ENCODE assay signal across 8 cellular contexts in genomic region chr6:32839356-32839755, GRCh38. TPM values are rescaled to one million over a fixed set of nuclear protein-coding genes. Genes with fewer than 3 reads are reported as not detected.
A peak's percentile ranks its signal among the peaks of the same experiment; 100 is the strongest.
DNase-seq lines count a peak whose midpoint lies in the region; ATAC-seq and TF ChIP-seq lines count a peak whose summit lies in the region.

No MANE protein-coding gene starts in this region.

- WGBS in esophagus muscularis mucosa: 78% methylated on average over 15 of the region's 15 CpGs

- peaks cover 9 to 47% (median 30%) of the 10 kb centered on the region in 4 donors for H3K36me3 ChIP-seq in esophagus muscularis mucosa
- peaks cover 33% of the 10 kb centered on the region for H3K36me3 ChIP-seq in effector memory CD4-positive, alpha-beta T cell (ENCODE audit: control insufficient read depth, insufficient read depth, low read length)

- TF ChIP-seq POLR2A in esophagus muscularis mucosa (IDR thresholded peaks at IDR 0.05; ENCODE audit: low read depth): no peak

- H3K4me1 ChIP-seq in esophagus muscularis mucosa: peaks cover 23 to 47% (median 29%) of the 10 kb centered on the region in 4 donors
- H3K4me1 ChIP-seq in effector memory CD4-positive, alpha-beta T cell (ENCODE audit: control insufficient read depth, insufficient read depth, low read length, poor library complexity, severe bottlenecking): peaks cover 46% of the 10 kb centered on the region

- H3K27ac Mint-ChIP-seq in T-helper 1 cell treated with Interleukin-12 subunit alpha and Interleukin-12 subunit beta and Interleukin-4 antibody, amounts not matched to agents 30 μg/mL and 1 μg/mL, for 36 hours: peak overlapping the region; percentile 91
- peak overlapping the region; percentile 100 for H3K27ac Mint-ChIP-seq in T-cell
- H3K27ac Mint-ChIP-seq in stimulated activated naive B cell treated with anti-CD40 and anti-IgM and Interleukin-4, amounts not matched to agents 10 μg/mL and 1 μg/mL and 100 μg/mL, for 72 hours: peak overlapping the region; percentile 33

- H3K27me3 Mint-ChIP-seq in T-helper 1 cell treated with Interleukin-12 subunit alpha and Interleukin-12 subunit beta and Interleukin-4 antibody, amounts not matched to agents 30 μg/mL and 1 μg/mL, for 36 hours (ENCODE audit: low read depth): no peaks in the 10 kb centered on the region
- H3K27me3 Mint-ChIP-seq in T-cell: no peaks in the 10 kb centered on the region
- H3K27me3 Mint-ChIP-seq in stimulated activated naive B cell treated with anti-CD40 and anti-IgM and Interleukin-4, amounts not matched to agents 10 μg/mL and 1 μg/mL and 100 μg/mL, for 72 hours: no peaks in the 10 kb centered on the region

- peaks cover 75% of the 10 kb centered on the region for H3K36me3 Mint-ChIP-seq in T-helper 1 cell treated with Interleukin-12 subunit alpha and Interleukin-12 subunit beta and Interleukin-4 antibody, amounts not matched to agents 30 μg/mL and 1 μg/mL, for 36 hours (ENCODE audit: low read depth)
- peaks cover 55% of the 10 kb centered on the region for H3K36me3 Mint-ChIP-seq in T-cell
- H3K36me3 Mint-ChIP-seq in stimulated activated naive B cell treated with anti-CD40 and anti-IgM and Interleukin-4, amounts not matched to agents 10 μg/mL and 1 μg/mL and 100 μg/mL, for 72 hours: peaks cover 58 to 73% of the 10 kb centered on the region in 2 donors

- no peak for DNase-seq in T-helper 1 cell
- no peak for DNase-seq in T-cell
- peak; percentile 81 for DNase-seq in esophagus muscularis mucosa (ENCODE audit: extremely low spot score)
- DNase-seq in stimulated activated naive B cell treated with anti-CD40 and anti-IgM and Interleukin-4, amounts not matched to agents 10 μg/mL and 1 μg/mL and 100 μg/mL, for 72 hours: no peak
- DNase-seq in GF-D8 (lab: John Stamatoyannopoulos, UW): no peak
- DNase-seq in effector memory CD4-positive, alpha-beta T cell: no peak

- intact Hi-C loops in esophagus muscularis mucosa (cut with DNase I): loop anchor here (5.0 kb wide), 1 partner anchor 138 kb away; no protein-coding TSS in a partner anchor

- no peak for ATAC-seq in T-cell (replicated peaks in 1 of 4)
- ATAC-seq in stimulated activated naive B cell treated with anti-CD40 and anti-IgM and Interleukin-4, amounts not matched to agents 10 μg/mL and 1 μg/mL and 100 μg/mL, for 72 hours (replicated peaks): no peak
- no peak for ATAC-seq in GM21619 (IDR thresholded peaks at IDR 0.05; ENCODE audit: unreplicated experiment)

- no peaks in the 10 kb centered on the region for H3K9me3 Mint-ChIP-seq in T-helper 1 cell treated with Interleukin-12 subunit alpha and Interleukin-12 subunit beta and Interleukin-4 antibody, amounts not matched to agents 30 μg/mL and 1 μg/mL, for 36 hours
- no peaks in the 10 kb centered on the region for H3K9me3 Mint-ChIP-seq in T-cell
- no peaks in the 10 kb centered on the region for H3K9me3 Mint-ChIP-seq in stimulated activated naive B cell treated with anti-CD40 and anti-IgM and Interleukin-4, amounts not matched to agents 10 μg/mL and 1 μg/mL and 100 μg/mL, for 72 hours

- TF ChIP-seq CTCF in esophagus muscularis mucosa (IDR thresholded peaks at IDR 0.05): no peak

- H3K27ac ChIP-seq in esophagus muscularis mucosa (replicated peaks in 1 of 4): peak overlapping the region; percentile 86 to 96 (median 92)
- no peak overlapping the region for H3K27ac ChIP-seq in effector memory CD4-positive, alpha-beta T cell (ENCODE audit: insufficient read depth, low read length, poor library complexity, severe bottlenecking)

- H3K4me3 Mint-ChIP-seq in T-helper 1 cell treated with Interleukin-12 subunit alpha and Interleukin-12 subunit beta and Interleukin-4 antibody, amounts not matched to agents 30 μg/mL and 1 μg/mL, for 36 hours: peak overlapping the region; percentile 12
- H3K4me3 Mint-ChIP-seq in T-cell: no peak overlapping the region
- no peak overlapping the region for H3K4me3 Mint-ChIP-seq in stimulated activated naive B cell treated with anti-CD40 and anti-IgM and Interleukin-4, amounts not matched to agents 10 μg/mL and 1 μg/mL and 100 μg/mL, for 72 hours

- H3K4me3 ChIP-seq in esophagus muscularis mucosa: no peak overlapping the region
- H3K4me3 ChIP-seq in effector memory CD4-positive, alpha-beta T cell (ENCODE audit: insufficient read depth, low read depth, low read length, poor library complexity, severe bottlenecking): no peak overlapping the region

- POLR2A ChIA-PET in T-cell (lab: Charles Lee): interaction anchor here (0.7 to 2.5 kb wide), 5 partner anchors 14 to 143 kb away, joined by 3 to 39 read pairs (median 4); partner anchors contain the start of genes PSMB9 (in 1 of the 2) and TAP1 (in 1 of the 2)

- no peaks in the 10 kb centered on the region for H3K27me3 ChIP-seq in esophagus muscularis mucosa
- H3K27me3 ChIP-seq in effector memory CD4-positive, alpha-beta T cell (replicated peaks; ENCODE audit: control insufficient read depth, insufficient read depth, low read length, poor library complexity, severe bottlenecking): no peaks in the 10 kb centered on the region

- H3K4me1 Mint-ChIP-seq in T-helper 1 cell treated with Interleukin-12 subunit alpha and Interleukin-12 subunit beta and Interleukin-4 antibody, amounts not matched to agents 30 μg/mL and 1 μg/mL, for 36 hours (ENCODE audit: low read depth): peaks cover 67% of the 10 kb centered on the region
- H3K4me1 Mint-ChIP-seq in T-cell: peaks cover 75 to 80% (median 79%) of the 10 kb centered on the region in 3 donors
- H3K4me1 Mint-ChIP-seq in stimulated activated naive B cell treated with anti-CD40 and anti-IgM and Interleukin-4, amounts not matched to agents 10 μg/mL and 1 μg/mL and 100 μg/mL, for 72 hours: peaks cover 61 to 80% of the 10 kb centered on the region in 2 donors

- no peak for TF ChIP-seq EP300 in esophagus muscularis mucosa (IDR thresholded peaks at IDR 0.05)

- CTCF ChIA-PET in T-cell (lab: Charles Lee): interaction anchor here (0.6 to 5.8 kb wide), 14 partner anchors 12 to 865 kb away, joined by 3 to 236 read pairs (median 18); partner anchors contain the start of genes PSMB9 (in 2 of the 2), TAP1 (in 2 of the 2), HLA-DPB1 (in 1 of the 2) and ZBTB22 (in 1 of the 2)

- H3K9me3 ChIP-seq in esophagus muscularis mucosa: no peaks in the 10 kb centered on the region
- H3K9me3 ChIP-seq in effector memory CD4-positive, alpha-beta T cell (ENCODE audit: control insufficient read depth, low read length): no peaks in the 10 kb centered on the region

RNA-seq across cellular contexts. Expression of gene TAP2, which starts 0.8 kb away (rescaled TPM):
- 100 to 1,000 TPM; 116 to 147 (median 140) TPM for total RNA-seq in T-cell
- total RNA-seq in esophagus muscularis mucosa: 10 to 100 TPM in 3 of 4 donors, 1 to 10 TPM in 1; 8.6 to 16.3 (median 13.4) TPM

RNA-seq across cellular contexts. Expression of gene PSMB8, which starts 4.5 kb away (rescaled TPM):
- total RNA-seq in T-cell (100 to 1,000 TPM; 131 to 171 (median 150) TPM), esophagus muscularis mucosa (10 to 100 TPM; 25.7 to 38.4 (median 32.4) TPM)

RNA-seq across cellular contexts. Expression of gene TAP1, which starts 14.1 kb away (rescaled TPM):
- total RNA-seq in T-cell (100 to 1,000 TPM; 117 to 163 (median 147) TPM), esophagus muscularis mucosa (10 to 100 TPM; 28.7 to 45.7 (median 34.8) TPM)

RNA-seq across cellular contexts. Expression of gene PSMB9, which starts 14.6 kb away (rescaled TPM):
- 100 to 1,000 TPM; 110 to 173 (median 134) TPM for total RNA-seq in T-cell
- 10 to 100 TPM in 3 of 4 donors, 1 to 10 TPM in 1; 9.1 to 26.2 (median 20.5) TPM for total RNA-seq in esophagus muscularis mucosa

RNA-seq across cellular contexts. Expression of gene HLA-DOB, which starts 22.6 kb away (rescaled TPM):
- 1 to 10 TPM; 3.3 to 8.2 (median 3.9) TPM for total RNA-seq in T-cell
- under 1 TPM in 3 of 4 donors, not detected in 1; 0.19 to 0.33 (median 0.29) TPM for total RNA-seq in esophagus muscularis mucosa

Comparison
In these comparisons a context has a peak if more than half of its experiments do, and no peak if none do; other contexts are left out.
1. H3K27ac Mint-ChIP-seq: peak in every context shown above with its lines; median percentile 100 in T-cell; 91 in T-helper 1 cell treated with Interleukin-12 subunit alpha and Interleukin-12 subunit beta and Interleukin-4 antibody, amounts not matched to agents 30 μg/mL and 1 μg/mL, for 36 hours; 33 in stimulated activated naive B cell treated with anti-CD40 and anti-IgM and Interleukin-4, amounts not matched to agents 10 μg/mL and 1 μg/mL and 100 μg/mL, for 72 hours.
2. RNA of gene TAP2, which starts 0.8 kb away (total RNA-seq): 116 to 147 TPM in T-cell; 8.6 to 16.3 TPM in esophagus muscularis mucosa; every median in the first group is over 4 times any median in the second.